8 cellular contexts compared by ENCODE assay signal in the genomic region with DNA sequence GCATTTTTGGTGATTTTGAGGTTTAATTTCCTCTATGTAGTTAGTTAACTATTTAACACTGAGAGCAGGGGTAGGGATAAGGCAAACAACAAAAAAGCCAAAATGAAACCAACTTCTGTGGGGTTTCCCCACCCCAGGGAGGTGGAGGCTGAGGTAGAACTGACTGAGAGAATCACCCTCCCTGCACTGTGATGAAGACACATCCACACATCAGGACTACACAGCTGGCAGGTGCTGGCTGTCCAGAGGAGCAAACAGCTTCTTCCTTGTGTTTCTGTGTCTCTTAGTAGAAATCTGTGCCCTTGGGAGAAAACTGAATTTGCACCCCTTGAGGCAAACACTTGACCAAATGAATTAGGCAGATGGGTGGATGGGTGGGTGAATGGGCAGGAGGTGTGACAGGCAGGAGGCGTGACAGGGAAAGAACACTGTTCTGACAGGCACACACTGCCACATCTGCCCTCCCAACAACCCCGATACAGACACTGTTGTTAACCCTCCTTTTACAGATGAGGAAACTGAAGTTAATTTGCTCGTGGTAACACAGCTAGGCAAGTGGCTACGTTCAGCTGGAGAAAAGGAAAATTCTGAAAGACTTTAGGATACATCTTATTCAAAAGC.
DNase-seq lines count a peak whose midpoint lies in the region; ATAC-seq, FAIRE-seq and TF ChIP-seq lines count a peak whose summit lies in the region.

No MANE protein-coding gene starts in this region.

- no peak for TF ChIP-seq CTCF in keratinocyte (optimal IDR thresholded peaks at IDR 0.05 in 1 of 3, IDR thresholded peaks at IDR 0.05 in 1 of 3, conservative IDR thresholded peaks at IDR 0.05 in 1 of 3; ENCODE audit: extremely low read depth in 1 of 3, insufficient read depth in 2 of 3, low read length in 3 of 3)

- H2AK5ac ChIP-seq in mesendoderm (ENCODE audit: low read length), result no peak overlapping the region

- no peak overlapping the region for H2AFZ ChIP-seq in keratinocyte (ENCODE audit: control insufficient read depth, low read length)

- no peak overlapping the region for H3K27ac ChIP-seq in keratinocyte (ENCODE audit: control insufficient read depth, insufficient read depth, low read length)
- H3K27ac ChIP-seq in mesendoderm (ENCODE audit: low read depth, low read length), result no peak overlapping the region

- no CpG with 5 or more reads among the region's 4 CpGs for WGBS in mesendoderm (ENCODE audit: extremely low coverage, insufficient coverage, low lambda C conversion rate)

- no peaks in the 10 kb centered on the region for H4K20me1 ChIP-seq in keratinocyte (ENCODE audit: control insufficient read depth, extremely low read depth, insufficient read depth, low read length)

- no peak overlapping the region for H3K4ac ChIP-seq in mesendoderm (ENCODE audit: low read depth, low read length)

- no peaks in the 10 kb centered on the region for H3K9me1 ChIP-seq in keratinocyte (ENCODE audit: control insufficient read depth, extremely low read depth, insufficient read depth, low read length)

- H2BK5ac ChIP-seq in mesendoderm (ENCODE audit: low read length), result no peak overlapping the region

- no peaks in the 10 kb centered on the region for H3K79me2 ChIP-seq in keratinocyte (ENCODE audit: control insufficient read depth, insufficient read depth, low read length)
- H3K79me2 ChIP-seq in mesendoderm (ENCODE audit: control insufficient read depth, insufficient read depth, low read length), result no peaks in the 10 kb centered on the region

- H3K56ac ChIP-seq in mesendoderm (ENCODE audit: low read length), result no peak overlapping the region

- peaks cover 27% of the 10 kb centered on the region for H3K4me1 ChIP-seq in keratinocyte (ENCODE audit: control insufficient read depth, extremely low read depth, insufficient read depth, low read length)
- H3K4me1 ChIP-seq in mesendoderm (ENCODE audit: control insufficient read depth, low read depth, low read length), result no peaks in the 10 kb centered on the region

- H4K8ac ChIP-seq in mesendoderm (ENCODE audit: low read depth, low read length), result no peak overlapping the region

- H3K27me3 ChIP-seq in keratinocyte (ENCODE audit: control insufficient read depth, extremely low read depth, insufficient read depth, low read length) (no peaks in the 10 kb centered on the region), mesendoderm (ENCODE audit: insufficient read depth, low read length, poor library complexity) (no peaks in the 10 kb centered on the region)

- H2BK120ac ChIP-seq in mesendoderm (ENCODE audit: low read depth, low read length), result no peak overlapping the region

- no peak overlapping the region for H3K9ac ChIP-seq in keratinocyte (ENCODE audit: control insufficient read depth, extremely low read depth, insufficient read depth, low read length)
- H3K9ac ChIP-seq in mesendoderm (ENCODE audit: low read length), result no peak overlapping the region

- H4K5ac ChIP-seq in mesendoderm (ENCODE audit: low read length), result no peak overlapping the region

- H2BK15ac ChIP-seq in mesendoderm (replicated peaks; ENCODE audit: low read depth), result no peak overlapping the region

- H3K36me3 ChIP-seq in keratinocyte (ENCODE audit: control insufficient read depth in 2 of 2, extremely low read depth in 1 of 2, insufficient read depth in 2 of 2, low read length in 2 of 2) (no peaks in the 10 kb centered on the region), mesendoderm (ENCODE audit: control insufficient read depth, insufficient read depth, low read length) (no peaks in the 10 kb centered on the region)

- no peak overlapping the region for H3K4me3 ChIP-seq in keratinocyte (ENCODE audit: control insufficient read depth in 2 of 3, extremely low read depth in 1 of 3, insufficient read depth in 2 of 3, low read depth in 1 of 3, low read length in 3 of 3)
- no peak overlapping the region for H3K4me3 ChIP-seq in mesendoderm (ENCODE audit: low read length)

- FAIRE-seq in keratinocyte (lab: Jason Lieb, UNC), result no peak

- no peaks in the 10 kb centered on the region for H3K79me1 ChIP-seq in mesendoderm (ENCODE audit: low read length)

- H3K9me3 ChIP-seq in keratinocyte (ENCODE audit: control insufficient read depth, low read depth, low read length), result no peaks in the 10 kb centered on the region

- no peak overlapping the region for H3K23ac ChIP-seq in mesendoderm (ENCODE audit: low read length)

- dilution Hi-C loops in keratinocyte (cut with MboI; ENCODE audit: extremely low pct_ligation_motif_present, low sequenced_read_pairs), result no loop called here

- peak; percentile 52 for ATAC-seq in GM18858 (IDR thresholded peaks at IDR 0.05; ENCODE audit: unreplicated experiment)
- peak; percentile 45 for ATAC-seq in HG02763 (IDR thresholded peaks at IDR 0.05; ENCODE audit: unreplicated experiment)

- H3K4me2 ChIP-seq in keratinocyte (ENCODE audit: control insufficient read depth, extremely low read depth, insufficient read depth, low read depth, low read length) (peak overlapping the region; percentile 49), mesendoderm (ENCODE audit: low read length) (no peak overlapping the region)

- no peak overlapping the region for H3K18ac ChIP-seq in mesendoderm (ENCODE audit: low read length)

- DNase-seq in T-helper 1 cell (peak in 3 of 5 donors; percentile 47 to 74 (median 47)), keratinocyte (ENCODE audit: low read depth, low spot score) (no peak), NCI-H2081 treated with DMSO at 0.1 percent for 48 hours (lab: John Stamatoyannopoulos, UW) (no peak), NCI-H510A (lab: John Stamatoyannopoulos, UW) (no peak), mesendoderm (no peak), NCI-H128 (lab: John Stamatoyannopoulos, UW; ENCODE audit: unreplicated experiment) (no peak)

Comparison
In these comparisons a context has a peak if more than half of its experiments do, and no peak if none do; other contexts are left out.
1. DNase-seq: peak in T-helper 1 cell (3 of 5); none in keratinocyte (single experiment), NCI-H2081 treated with DMSO at 0.1 percent for 48 hours (single experiment), NCI-H510A (single experiment), mesendoderm (single experiment) and NCI-H128 (single experiment).